Comparison of ENCODE assay signal across 25 cellular contexts in genomic region chr7:116741625-116742316, GRCh38.
DNase-seq lines count a peak whose midpoint lies in the region; ATAC-seq, FAIRE-seq and TF ChIP-seq lines count a peak whose summit lies in the region.
"Had no signal": no experiment of that assay in that cellular context is flagged by ENCODE, and none has a peak within 500 bp of the region (broad histone marks: within the 10 kb centered on the region; RNA-seq: fewer than 3 reads in every experiment).

No MANE protein-coding gene starts in this region.

- 0 out of 3 replicates have a peak, but pooled peaks have one; percentile 10 for ATAC-seq in RWPE2 (ENCODE audit: low read depth)
- ATAC-seq: CD8-positive, alpha-beta T cell; heart right ventricle had no signal

- H3K27me3 Mint-ChIP-seq in nephron (ENCODE audit: low read depth): peaks cover 3% of the 10 kb centered on the region
- H3K27me3 Mint-ChIP-seq: progenitor cell of endocrine pancreas had no signal

- H3K27me3 ChIP-seq in RWPE2 (ENCODE audit: insufficient read depth, poor library complexity, severe bottlenecking): no peaks in the 10 kb centered on the region
- H3K27me3 ChIP-seq: ascending aorta, heart right ventricle, Peyer's patch had no signal

- no peak for FAIRE-seq in H54 (lab: Jason Lieb, UNC)
- FAIRE-seq: H1 had no signal

- TF ChIP-seq CTCF in AG10803 (conservative IDR thresholded peaks at IDR 0.05; ENCODE audit: low read length): no peak
- TF ChIP-seq CTCF in RWPE2 (IDR thresholded peaks at IDR 0.05; ENCODE audit: poor library complexity, severe bottlenecking): no peak
- TF ChIP-seq CTCF in nephron (IDR thresholded peaks at IDR 0.05; ENCODE audit: unreplicated experiment in 3 of 3): no peak

- H3K4me3 ChIP-seq in AG10803 (ENCODE audit: low read length): no peak overlapping the region
- H3K4me3 ChIP-seq in RWPE2 (ENCODE audit: severe bottlenecking): no peak overlapping the region
- H3K4me3 ChIP-seq: ascending aorta, heart right ventricle, Peyer's patch, SK-N-MC, thoracic aorta had no signal

- peak overlapping the region in 2 of 3 experiments; percentile 68 to 81 for H3K27ac Mint-ChIP-seq in nephron
- H3K27ac Mint-ChIP-seq: activated naive CD8-positive, alpha-beta T cell treated with anti-CD3 and anti-CD28 coated beads for 36 hours; B cell; CD8-positive, alpha-beta T cell; progenitor cell of endocrine pancreas; stimulated activated naive CD8-positive, alpha-beta T cell treated with anti-CD3 and anti-CD28 coated beads, Interleukin-15, Interleukin-2, amounts not matched to agents 100 ng/mL and 50 ng/mL, for 24 hours had no signal

- peak overlapping the region; percentile 20 for H3K27ac ChIP-seq in RWPE2 (ENCODE audit: poor library complexity, severe bottlenecking)
- H3K27ac ChIP-seq: ascending aorta, heart right ventricle, Peyer's patch, SK-N-MC, thoracic aorta had no signal

- peaks cover 6% of the 10 kb centered on the region for H3K9me3 ChIP-seq in RWPE2 (ENCODE audit: severe bottlenecking)
- H3K9me3 ChIP-seq: ascending aorta, Peyer's patch, thoracic aorta had no signal

- DNase-seq in AG10803 (ENCODE audit: low read depth) (peak; percentile 30), RWPE2 (ENCODE audit: low spot score) (no peak), fibroblast of gingiva (ENCODE audit: low read depth) (peak; percentile 21), H54 (ENCODE audit: insufficient read length, low spot score) (no peak), NCI-H446 (lab: John Stamatoyannopoulos, UW) (no peak), epidermal melanocyte (ENCODE audit: insufficient read length, low spot score) (no peak), DMS153 treated with DMSO at 0.1 percent for 48 hours (lab: John Stamatoyannopoulos, UW; ENCODE audit: unreplicated experiment) (no peak)
- DNase-seq: activated CD4-positive, alpha-beta T cell treated with anti-CD3 and anti-CD28 coated beads for 4 hours; activated naive CD8-positive, alpha-beta T cell treated with anti-CD3 and anti-CD28 coated beads for 36 hours; activated T-cell treated with anti-CD3 and anti-CD28 coated beads for 4 hours; CD8-positive, alpha-beta T cell; heart right ventricle; mesendoderm; NCI-H1048; NCI-H187; Peyer's patch; T-helper 2 cell had no signal

- H3K36me3 Mint-ChIP-seq in nephron (ENCODE audit: low read depth): peaks cover 25% of the 10 kb centered on the region
- H3K36me3 Mint-ChIP-seq: activated naive CD8-positive, alpha-beta T cell treated with anti-CD3 and anti-CD28 coated beads for 36 hours; CD8-positive, alpha-beta T cell had no signal

- peaks cover 10% of the 10 kb centered on the region for H3K4me1 ChIP-seq in RWPE2 (ENCODE audit: insufficient read depth, poor library complexity, severe bottlenecking)
- H3K4me1 ChIP-seq: ascending aorta, Peyer's patch had no signal

- H3K4me1 Mint-ChIP-seq in nephron: peaks cover 54% of the 10 kb centered on the region
- H3K4me1 Mint-ChIP-seq: activated naive CD8-positive, alpha-beta T cell treated with anti-CD3 and anti-CD28 coated beads for 36 hours; B cell had no signal

- no peak overlapping the region for H3K4me3 Mint-ChIP-seq in nephron
- H3K4me3 Mint-ChIP-seq: activated naive CD8-positive, alpha-beta T cell treated with anti-CD3 and anti-CD28 coated beads for 36 hours; B cell; CD8-positive, alpha-beta T cell; stimulated activated naive CD8-positive, alpha-beta T cell treated with anti-CD3 and anti-CD28 coated beads, Interleukin-15, Interleukin-2, amounts not matched to agents 100 ng/mL and 50 ng/mL, for 24 hours had no signal

- H3K36me3 ChIP-seq in RWPE2 (ENCODE audit: low read depth): peaks cover 67% of the 10 kb centered on the region
- H3K36me3 ChIP-seq: ascending aorta, thoracic aorta had no signal

- no peak for TF ChIP-seq POLR2A in H54 (IDR thresholded peaks at IDR 0.05; ENCODE audit: low read depth, low read length)

- peaks cover 15% of the 10 kb centered on the region for H3K9me3 Mint-ChIP-seq in nephron
- H3K9me3 Mint-ChIP-seq: activated naive CD8-positive, alpha-beta T cell treated with anti-CD3 and anti-CD28 coated beads for 36 hours; stimulated activated naive CD8-positive, alpha-beta T cell treated with anti-CD3 and anti-CD28 coated beads, Interleukin-15, Interleukin-2, amounts not matched to agents 100 ng/mL and 50 ng/mL, for 24 hours had no signal

Comparison
In these comparisons a context has a peak if more than half of its experiments do, and no peak if none do; other contexts are left out.
1. DNase-seq: peak in AG10803 (single experiment) and fibroblast of gingiva (single experiment); none in RWPE2 (single experiment), H54 (single experiment), NCI-H446 (0 of 2), epidermal melanocyte (single experiment) and DMS153 treated with DMSO at 0.1 percent for 48 hours (single experiment).